In genomic region chr11:68354181-68354872, GRCh38 we compare ENCODE assay signal across 7 cellular contexts. TPM values are rescaled to one million over a fixed set of nuclear protein-coding genes. Genes with fewer than 3 reads are reported as not detected.
DNase-seq lines count a peak whose midpoint lies in the region; ATAC-seq and TF ChIP-seq lines count a peak whose summit lies in the region.

No MANE protein-coding gene starts in this region.

- no peak for TF ChIP-seq POLR2A in vagina (IDR thresholded peaks at IDR 0.05)

- DNase-seq in dermis blood vessel endothelial cell = peak; percentile 86
- peak; percentile 91 for DNase-seq in lower lobe of right lung
- DNase-seq in vagina (ENCODE audit: extremely low spot score in 2 of 2) = no peak
- DNase-seq in SIG-M5 (lab: John Stamatoyannopoulos, UW) = no peak

- H3K27me3 ChIP-seq in lower lobe of right lung (ENCODE audit: low read depth) (no peaks in the 10 kb centered on the region), vagina (no peaks in the 10 kb centered on the region)

- peak; percentile 67; the same call in 1 of the 2 replicates for TF ChIP-seq EP300 in Ishikawa (IDR thresholded peaks at IDR 0.05; ENCODE audit: borderline replicate concordance)

- H3K4me3 ChIP-seq in lower lobe of right lung (no peak overlapping the region), vagina (no peak overlapping the region)

- H3K9me3 ChIP-seq in lower lobe of right lung (no peaks in the 10 kb centered on the region), vagina (no peaks in the 10 kb centered on the region)

- TF ChIP-seq CTCF in lower lobe of right lung (IDR thresholded peaks at IDR 0.05) (no peak), vagina (IDR thresholded peaks at IDR 0.05) (no peak)

- H3K36me3 ChIP-seq in lower lobe of right lung (peaks cover 14% of the 10 kb centered on the region), vagina (peaks cover 0 to 16% of the 10 kb centered on the region in 2 donors)

- no peak for TF ChIP-seq RAD21 in Ishikawa (IDR thresholded peaks at IDR 0.05; ENCODE audit: low read depth)

- H3K4me1 ChIP-seq in lower lobe of right lung (peaks cover 47% of the 10 kb centered on the region), vagina (peaks cover 29% of the 10 kb centered on the region)

- H3K27ac ChIP-seq in lower lobe of right lung (peak overlapping the region; percentile 74), vagina (peak overlapping the region; percentile 87)

- intact Hi-C loops in lower lobe of right lung (cut with DNase I) = no loop called here
- intact Hi-C loops in vagina (cut with DNase I) = no loop called here

- ATAC-seq in lower lobe of right lung (peak; percentile 89 to 92), HG03280 (IDR thresholded peaks at IDR 0.05; ENCODE audit: unreplicated experiment) (no peak), GM18520 (IDR thresholded peaks at IDR 0.05; ENCODE audit: unreplicated experiment) (no peak)

TF ChIP-seq in Ishikawa, 13 proteins besides CTCF, POLR2A, EP300 and RAD21:
- TF ChIP-seq TEAD4 (IDR thresholded peaks at IDR 0.05) (peak; percentile 89), MAX (IDR thresholded peaks at IDR 0.05) (peak; percentile 86), CEBPB (IDR thresholded peaks at IDR 0.05) (peak; percentile 73), EGR1 (IDR thresholded peaks at IDR 0.05) (no peak), REST (IDR thresholded peaks at IDR 0.05; ENCODE audit: low read depth) (no peak), TAF1 (IDR thresholded peaks at IDR 0.05; ENCODE audit: low read depth) (no peak), TCF12 (IDR thresholded peaks at IDR 0.05; ENCODE audit: low read depth) (peak; percentile 78), CREB1 (IDR thresholded peaks at IDR 0.05; ENCODE audit: low read depth) (no peak), YY1 (IDR thresholded peaks at IDR 0.05; ENCODE audit: low read depth) (peak; percentile 35; the same call in 1 of the 2 replicates), FOXM1 (IDR thresholded peaks at IDR 0.05; ENCODE audit: borderline replicate concordance, low read depth) (peak; percentile 40; the same call in 1 of the 2 replicates), ZBTB7A (IDR thresholded peaks at IDR 0.05; ENCODE audit: low read depth) (no peak), USF1 (IDR thresholded peaks at IDR 0.05) (peak; percentile 45; the same call in 1 of the 2 replicates), NFIC (IDR thresholded peaks at IDR 0.05) (peak; percentile 93)
TF ChIP-seq in Ishikawa: peak in this region for 8.

RNA-seq across cellular contexts. Expression of gene LRP5, which starts 41.9 kb away (rescaled TPM):
- total RNA-seq in dermis blood vessel endothelial cell (87.3 and 169 TPM in 2 replicates), lower lobe of right lung (66.1 TPM), vagina (42.5 TPM)

Comparison
In these comparisons a context has a peak if more than half of its experiments do, and no peak if none do; other contexts are left out.
1. DNase-seq: peak in dermis blood vessel endothelial cell (single experiment) and lower lobe of right lung (single experiment); none in vagina (0 of 2) and SIG-M5 (single experiment).
2. ATAC-seq: peak in lower lobe of right lung (2 of 2); none in HG03280 (single experiment) and GM18520 (single experiment).